Comparison of ENCODE assay signal across 32 cellular contexts in genomic region chr4:140368686-140369085, GRCh38. TPM values are rescaled to one million over a fixed set of nuclear protein-coding genes. Genes with fewer than 3 reads are reported as not detected.
"Had no signal": no experiment of that assay in that cellular context is flagged by ENCODE, and none has a peak within 500 bp of the region (broad histone marks: within the 10 kb centered on the region; RNA-seq: fewer than 3 reads in every experiment).

No MANE protein-coding gene starts in this region.

- H3K27ac ChIP-seq: ascending aorta, heart left ventricle, pancreas, prostate gland, skin epidermis, testis, WERI-Rb-1 had no signal

- H3K36me3 ChIP-seq: ascending aorta, heart left ventricle, pancreas, prostate gland had no signal

- FAIRE-seq: endometrium, pancreas, urothelium cell line had no signal

- H3K4me1 ChIP-seq: prostate gland, testis had no signal

- H3K27me3 ChIP-seq: ascending aorta, heart left ventricle, pancreas, testis had no signal

- ATAC-seq: activated CD4-positive, CD25-positive, alpha-beta regulatory T cell treated with anti-CD3 and anti-CD28 coated beads, Interleukin-2, amount 50 U/mL, for 24 hours; heart left ventricle; naive thymus-derived CD8-positive, alpha-beta T cell; pancreas; sciatic nerve; stimulated activated naive CD8-positive, alpha-beta T cell treated with anti-CD3 and anti-CD28 coated beads, Interleukin-15, Interleukin-2, amounts not matched to agents 100 U/mL and 50 U/mL, for 24 hours had no signal

- DNase-seq: activated CD4-positive, alpha-beta T cell treated with anti-CD3 and anti-CD28 coated beads for 48 hours; activated CD4-positive, alpha-beta T cell treated with anti-CD3 and anti-CD28 coated beads, Interleukin-2, amount 50 U/mL, for 48 hours; activated CD8-positive, alpha-beta memory T cell treated with anti-CD3 and anti-CD28 coated beads for 24 hours; activated effector memory CD4-positive, alpha-beta T cell treated with anti-CD3 and anti-CD28 coated beads, Interleukin-2, amount 50 U/mL, for 16 hours; activated naive CD4-positive, alpha-beta T cell treated with anti-CD3 and anti-CD28 coated beads for 36 hours; activated naive CD8-positive, alpha-beta T cell treated with anti-CD3 and anti-CD28 coated beads for 36 hours; activated T-cell treated with anti-CD3 and anti-CD28 coated beads, Interleukin-2, amount 50 U/mL, for 1 hour; central memory CD4-positive, alpha-beta T cell; effector CD4-positive, alpha-beta T cell; foreskin fibroblast; heart left ventricle; hypothalamus; immature natural killer cell; midbrain; naive thymus-derived CD8-positive, alpha-beta T cell; nucleus accumbens; pancreas; retina; stimulated activated CD4-positive, alpha-beta T cell treated with anti-CD3 and anti-CD28 coated beads, Interleukin-12 subunit alpha, Interleukin-12 subunit beta, amount 100 ng/mL, for 4 hours; stimulated activated CD4-positive, alpha-beta T cell treated with anti-CD3 and anti-CD28 coated beads, Interleukin-4, amount 100 ng/mL, for 1 hour; stimulated activated naive CD8-positive, alpha-beta T cell treated with anti-CD3 and anti-CD28 coated beads, Interleukin-15, Interleukin-2, amounts not matched to agents 100 U/mL and 50 U/mL, for 24 hours; testis; trophoblast cell; WERI-Rb-1 had no signal

- H3K9me3 ChIP-seq: ascending aorta, heart left ventricle, pancreas, prostate gland, testis had no signal

- H3K4me3 ChIP-seq: ascending aorta, heart left ventricle, pancreas, prostate gland, skin epidermis, testis had no signal

RNA-seq across cellular contexts. Expression of gene CLGN, which starts 58.8 kb away (rescaled TPM):
- total RNA-seq: activated T-helper 1 cell treated with anti-CD3 and anti-CD28 coated beads, Interleukin-12 subunit alpha, Interleukin-12 subunit beta, Interleukin-2, Interleukin-4 antibody, amounts not matched to agents 30 ng/mL and 10 ng/mL and 1 ng/mL, durations not matched to agents 14 hours and 24 hours and 36 hours; ascending aorta; naive thymus-derived CD8-positive, alpha-beta T cell had no signal
- polyA plus RNA-seq: immature natural killer cell had no signal
